1 cellular context compared by ENCODE assay signal in the genomic region with DNA sequence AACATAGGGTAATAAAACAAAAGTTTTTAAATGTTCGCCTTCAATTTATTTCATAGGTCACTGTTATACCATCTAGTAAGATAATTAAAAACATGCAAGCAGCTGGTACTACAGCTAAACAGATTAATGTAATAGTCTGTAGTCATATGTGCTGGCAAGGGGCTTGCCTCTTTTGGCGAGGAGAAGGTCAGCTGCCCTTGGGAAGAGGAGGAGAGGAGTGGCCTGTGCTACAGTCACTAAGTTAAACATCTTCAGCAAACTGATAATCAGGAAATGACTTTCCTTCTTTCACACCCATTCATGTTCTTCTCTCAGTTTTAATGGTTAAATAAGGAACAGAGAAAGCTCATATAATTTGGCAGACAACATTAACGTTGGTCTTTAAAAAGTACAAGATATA.
TF ChIP-seq lines count a peak whose summit lies in the region.

No MANE protein-coding gene starts in this region.

TF ChIP-seq in IMR-90, 13 proteins besides CTCF, POLR2A, EP300 and RAD21 (continued from another document):
- TF ChIP-seq, protein P1, sequence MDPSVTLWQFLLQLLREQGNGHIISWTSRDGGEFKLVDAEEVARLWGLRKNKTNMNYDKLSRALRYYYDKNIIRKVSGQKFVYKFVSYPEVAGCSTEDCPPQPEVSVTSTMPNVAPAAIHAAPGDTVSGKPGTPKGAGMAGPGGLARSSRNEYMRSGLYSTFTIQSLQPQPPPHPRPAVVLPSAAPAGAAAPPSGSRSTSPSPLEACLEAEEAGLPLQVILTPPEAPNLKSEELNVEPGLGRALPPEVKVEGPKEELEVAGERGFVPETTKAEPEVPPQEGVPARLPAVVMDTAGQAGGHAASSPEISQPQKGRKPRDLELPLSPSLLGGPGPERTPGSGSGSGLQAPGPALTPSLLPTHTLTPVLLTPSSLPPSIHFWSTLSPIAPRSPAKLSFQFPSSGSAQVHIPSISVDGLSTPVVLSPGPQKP (IDR thresholded peaks at IDR 0.05; ENCODE audit: borderline replicate concordance, low read depth, low read length), result no peak
- TF ChIP-seq MXI1 (IDR thresholded peaks at IDR 0.05; ENCODE audit: borderline replicate concordance, low read depth, low read length) (no peak), CEBPB (IDR thresholded peaks at IDR 0.05; ENCODE audit: low read depth, low read length) (no peak)
